8 cellular contexts compared by ENCODE assay signal in genomic region chr1:32071758-32072621, GRCh38. TPM values are rescaled to one million over a fixed set of nuclear protein-coding genes. Genes with fewer than 3 reads are reported as not detected.
DNase-seq lines count a peak whose midpoint lies in the region; ATAC-seq and TF ChIP-seq lines count a peak whose summit lies in the region.

No MANE protein-coding gene starts in this region.

- no peaks in the 10 kb centered on the region for H3K9me3 ChIP-seq in mucosa of rectum (ENCODE audit: control insufficient read depth in 2 of 2, low read length in 2 of 2)

- H3K27ac Mint-ChIP-seq in activated T-cell treated with anti-CD3 and anti-CD28 coated beads, Interleukin-2, amount 50 U/mL, for 24 hours, result peak overlapping the region; percentile 97
- peak overlapping the region; percentile 93 for H3K27ac Mint-ChIP-seq in chondrocyte (ENCODE audit: unreplicated experiment)

- peaks cover 24% of the 10 kb centered on the region for H3K36me3 Mint-ChIP-seq in activated T-cell treated with anti-CD3 and anti-CD28 coated beads, Interleukin-2, amount 50 U/mL, for 24 hours (ENCODE audit: low read depth)
- H3K36me3 Mint-ChIP-seq in chondrocyte (ENCODE audit: low read depth), result peaks cover under 1% of the 10 kb centered on the region

- H3K27me3 Mint-ChIP-seq in activated T-cell treated with anti-CD3 and anti-CD28 coated beads, Interleukin-2, amount 50 U/mL, for 24 hours, result no peaks in the 10 kb centered on the region
- H3K27me3 Mint-ChIP-seq in chondrocyte (ENCODE audit: low read depth), result no peaks in the 10 kb centered on the region

- H3K4me3 ChIP-seq in mucosa of rectum (ENCODE audit: low read length in 2 of 2), result peak overlapping the region; percentile 87 to 93

- peaks cover 34% of the 10 kb centered on the region for H3K4me1 Mint-ChIP-seq in activated T-cell treated with anti-CD3 and anti-CD28 coated beads, Interleukin-2, amount 50 U/mL, for 24 hours (ENCODE audit: low read depth)
- peaks cover 50% of the 10 kb centered on the region for H3K4me1 Mint-ChIP-seq in chondrocyte (ENCODE audit: low read depth)

- H3K4me1 ChIP-seq in mucosa of rectum (ENCODE audit: control insufficient read depth in 2 of 2, insufficient read depth in 2 of 2, low read length in 2 of 2), result peaks cover 10 to 11% of the 10 kb centered on the region in 2 donors

- H3K9ac ChIP-seq in mucosa of rectum (ENCODE audit: low read depth in 1 of 2, low read length in 2 of 2), result peak overlapping the region; percentile 77 to 88

- H3K4me3 Mint-ChIP-seq in activated T-cell treated with anti-CD3 and anti-CD28 coated beads, Interleukin-2, amount 50 U/mL, for 24 hours, result peak overlapping the region; percentile 93
- H3K4me3 Mint-ChIP-seq in chondrocyte (ENCODE audit: unreplicated experiment), result peak overlapping the region; percentile 91

- H3K9me3 Mint-ChIP-seq in activated T-cell treated with anti-CD3 and anti-CD28 coated beads, Interleukin-2, amount 50 U/mL, for 24 hours, result no peaks in the 10 kb centered on the region
- no peaks in the 10 kb centered on the region for H3K9me3 Mint-ChIP-seq in chondrocyte (ENCODE audit: low read depth)

- peaks cover 0 to 2% of the 10 kb centered on the region in 2 donors for H3K27me3 ChIP-seq in mucosa of rectum (ENCODE audit: control insufficient read depth in 2 of 2, insufficient read depth in 2 of 2, low read length in 2 of 2)

- no peak for DNase-seq in activated T-cell treated with anti-CD3 and anti-CD28 coated beads, Interleukin-2, amount 50 U/mL, for 24 hours
- no peak for DNase-seq in activated T-cell treated with anti-CD3 and anti-CD28 coated beads, Interleukin-2, amount 50 U/mL, for 48 hours
- peak; percentile 60 for DNase-seq in NCI-H526 treated with DMSO at 0.1 percent for 48 hours (lab: John Stamatoyannopoulos, UW)
- no peak for DNase-seq in chondrocyte (ENCODE audit: low spot score)
- no peak for DNase-seq in activated CD4-positive, alpha-beta T cell treated with anti-CD3 and anti-CD28 coated beads, Interleukin-2, amount 50 U/mL, for 4 hours

- H3K27ac ChIP-seq in mucosa of rectum (ENCODE audit: low read depth in 2 of 2, low read length in 2 of 2), result peak overlapping the region; percentile 96 to 97

- H3K36me3 ChIP-seq in mucosa of rectum (ENCODE audit: control insufficient read depth in 2 of 2, insufficient read depth in 2 of 2, low read length in 2 of 2), result peaks cover 8 to 14% of the 10 kb centered on the region in 2 donors

- no peak for TF ChIP-seq CTCF in chondrocyte (IDR thresholded peaks at IDR 0.05)

- ATAC-seq in HG02623 (IDR thresholded peaks at IDR 0.05; ENCODE audit: unreplicated experiment), result no peak
- ATAC-seq in GM18868 (IDR thresholded peaks at IDR 0.05; ENCODE audit: unreplicated experiment), result no peak

RNA-seq across cellular contexts. Expression of gene TMEM39B, which starts 0.7 kb away (rescaled TPM):
- 13.9 to 15.8 TPM (median 14.1 TPM) in 3 replicates for total RNA-seq in chondrocyte

RNA-seq across cellular contexts. Expression of gene KPNA6, which starts 35.9 kb away (rescaled TPM):
- 66.3 to 89.3 TPM (median 80.9 TPM) in 3 replicates for total RNA-seq in chondrocyte

RNA-seq across cellular contexts. Expression of gene KHDRBS1, which starts 58.3 kb away (rescaled TPM):
- 90.5 to 136 TPM (median 95.1 TPM) in 3 replicates for total RNA-seq in chondrocyte
